ENCODE assay signal across 1 cellular context in genomic region chr17:35578195-35578928, GRCh38.
A peak's percentile ranks its signal among the peaks of the same experiment; 100 is the strongest.
TF ChIP-seq lines count a peak whose summit lies in the region.

Gene PEX12, minus strand, starts transcription at chr17:35578571. Its CDS starts 550 bp downstream, at chr17:35578021.

TF ChIP-seq in GM12878, 131 proteins besides CTCF, POLR2A, EP300 and RAD21 (continued from another document and continues in another):
- TF ChIP-seq ASH2L (IDR thresholded peaks at IDR 0.05; ENCODE audit: borderline replicate concordance, low read depth): 0 out of 2 replicates have a peak, but pooled peaks have one; percentile 38
- no peak for TF ChIP-seq KDM1A (IDR thresholded peaks at IDR 0.05; ENCODE audit: borderline replicate concordance)
- TF ChIP-seq MEF2A (IDR thresholded peaks at IDR 0.05; ENCODE audit: insufficient read depth, low read depth, low read length): no peak
- TF ChIP-seq BHLHE40 (IDR thresholded peaks at IDR 0.05; ENCODE audit: borderline replicate concordance in 1 of 2, low read depth in 2 of 2, low read length in 1 of 2): peak; percentile 12 to 63; a peak in 2 of 4 replicates
- 0 out of 2 replicates have a peak, but pooled peaks have one; percentile 39 for TF ChIP-seq ZNF217 (IDR thresholded peaks at IDR 0.05)
- peak; percentile 67; the same call in 1 of the 2 replicates for TF ChIP-seq MLLT1 (IDR thresholded peaks at IDR 0.05)
- TF ChIP-seq RAD51 (IDR thresholded peaks at IDR 0.05): no peak
- peak; percentile 51 for TF ChIP-seq MTA2 (IDR thresholded peaks at IDR 0.05; ENCODE audit: low read depth)
- 0 out of 2 replicates have a peak, but pooled peaks have one; percentile 33 for TF ChIP-seq REST (IDR thresholded peaks at IDR 0.05; ENCODE audit: low read depth, low read length)
- peak; percentile 96 for TF ChIP-seq CREB1 (IDR thresholded peaks at IDR 0.05; ENCODE audit: low read depth)
- peak; percentile 45; the same call in 1 of the 2 replicates for TF ChIP-seq DPF2 (IDR thresholded peaks at IDR 0.05)
- no peak for TF ChIP-seq SRF (IDR thresholded peaks at IDR 0.05; ENCODE audit: low read depth in 2 of 2, low read length in 2 of 2)
- TF ChIP-seq PRDM15 (CRISPR knock-in tag; IDR thresholded peaks at IDR 0.05): no peak
- TF ChIP-seq ZBTB11 (CRISPR knock-in tag; IDR thresholded peaks at IDR 0.05): no peak
- TF ChIP-seq PKNOX1 (IDR thresholded peaks at IDR 0.05): no peak
- TF ChIP-seq TARDBP (IDR thresholded peaks at IDR 0.05; ENCODE audit: borderline replicate concordance): no peak; the same call in 1 of the 2 replicates
- TF ChIP-seq ZBTB33 (IDR thresholded peaks at IDR 0.05): no peak
- TF ChIP-seq USF2 (IDR thresholded peaks at IDR 0.05; ENCODE audit: borderline replicate concordance, low read depth, low read length): no peak
- peak; percentile 80 for TF ChIP-seq SMARCA5 (IDR thresholded peaks at IDR 0.05)
- no peak for TF ChIP-seq IRF3 (IDR thresholded peaks at IDR 0.05)
- TF ChIP-seq TAF1 (IDR thresholded peaks at IDR 0.05; ENCODE audit: borderline replicate concordance, low read depth, low read length): peak; percentile 83; the same call in 1 of the 2 replicates
- peak; percentile 92 for TF ChIP-seq RUNX3 (IDR thresholded peaks at IDR 0.05; ENCODE audit: low read length)
- TF ChIP-seq EED (IDR thresholded peaks at IDR 0.05; ENCODE audit: low read depth): no peak
- peak; percentile 71; the same call in 2 of the 3 replicates for TF ChIP-seq POU2F2 (IDR thresholded peaks at IDR 0.05; ENCODE audit: borderline replicate concordance, low read depth, low read length)
- no peak for TF ChIP-seq MTA3 (IDR thresholded peaks at IDR 0.05; ENCODE audit: borderline replicate concordance, low read length)
- TF ChIP-seq E2F8 (IDR thresholded peaks at IDR 0.05; ENCODE audit: low read depth, partially characterized antibody): peak; percentile 76
- no peak for TF ChIP-seq BCL3 (IDR thresholded peaks at IDR 0.05; ENCODE audit: borderline replicate concordance, insufficient read depth, low read depth, low read length, poor library complexity, severe bottlenecking)
- TF ChIP-seq PAX8 (IDR thresholded peaks at IDR 0.05): no peak
- TF ChIP-seq ATF3 (IDR thresholded peaks at IDR 0.05; ENCODE audit: borderline replicate concordance, extremely low read depth, low read depth, low read length): no peak
- TF ChIP-seq SMAD1 (IDR thresholded peaks at IDR 0.05; ENCODE audit: low read depth, partially characterized antibody): peak; percentile 13
- peak; percentile 42 for TF ChIP-seq SIX5 (IDR thresholded peaks at IDR 0.05; ENCODE audit: low read depth, low read length, severe bottlenecking)
- peak; percentile 24; the same call in 1 of the 2 replicates for TF ChIP-seq NFIC (IDR thresholded peaks at IDR 0.05; ENCODE audit: low read depth, low read length)
